ENCODE assay signal across 33 cellular contexts in the genomic region with DNA sequence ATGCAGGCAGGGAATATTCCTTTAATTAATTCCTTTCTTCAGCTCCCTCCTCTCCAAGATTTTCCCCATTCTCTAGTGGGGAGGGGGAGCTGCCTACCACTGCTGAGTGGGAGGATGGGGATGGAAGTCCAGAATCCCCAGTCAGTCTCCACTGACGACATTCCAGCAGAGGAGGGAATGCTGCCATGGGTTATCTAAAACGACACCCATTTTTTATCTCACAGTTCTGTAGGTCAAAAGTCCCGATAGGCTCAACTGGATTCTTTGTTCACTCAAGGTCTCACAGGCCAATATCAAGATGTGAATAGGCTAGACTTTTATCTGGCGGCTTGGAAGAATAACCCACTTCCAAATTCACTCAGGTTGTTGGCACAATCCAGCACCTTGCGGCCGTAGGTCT.
"Had no signal": no experiment of that assay in that cellular context is flagged by ENCODE, and none has a peak within 500 bp of the region (broad histone marks: within the 10 kb centered on the region; RNA-seq: fewer than 3 reads in every experiment).

No MANE protein-coding gene starts in this region.

- H3K4me1 ChIP-seq: body of pancreas, colonic mucosa had no signal

- H3K4me1 Mint-ChIP-seq: activated T-helper 17 cell treated with anti-CD3 and anti-CD28 coated beads, Interleukin-2, amount 50 U/mL, for 72 hours had no signal

- FAIRE-seq: endometrium, endothelial cell of umbilical vein had no signal

- H3K9me3 Mint-ChIP-seq: activated B cell treated with CpG ODN at 0.5 μM for 24 hours; activated T-helper 17 cell treated with anti-CD3 and anti-CD28 coated beads, Interleukin-2, amount 50 U/mL, for 72 hours had no signal

- H3K36me3 Mint-ChIP-seq: activated naive CD8-positive, alpha-beta T cell had no signal

- ATAC-seq: activated CD4-positive, CD25-positive, alpha-beta regulatory T cell treated with anti-CD3 and anti-CD28 coated beads, Interleukin-2, amount 50 U/mL, for 24 hours; activated CD8-positive, alpha-beta T cell treated with anti-CD3 and anti-CD28 coated beads for 36 hours; activated T-cell treated with anti-CD3 and anti-CD28 coated beads, Interleukin-2, amount 50 U/mL, for 4 hours; activated T-helper 17 cell treated with anti-CD3 and anti-CD28 coated beads, Interleukin-2, amount 50 U/mL, for 72 hours; body of pancreas; gastroesophageal sphincter; heart right ventricle had no signal

- H3K4me3 Mint-ChIP-seq: activated B cell treated with CpG ODN at 0.5 μM for 24 hours; activated CD8-positive, alpha-beta T cell treated with anti-CD3 and anti-CD28 coated beads for 36 hours; activated naive CD8-positive, alpha-beta T cell; activated T-cell treated with anti-CD3 and anti-CD28 coated beads, Interleukin-2, amount 50 U/mL, for 4 hours; activated T-helper 17 cell treated with anti-CD3 and anti-CD28 coated beads, Interleukin-2, amount 50 U/mL, for 72 hours; T-helper 1 cell treated with Interleukin-12 subunit alpha and Interleukin-12 subunit beta and Interleukin-4 antibody, amounts not matched to agents 30 μg/mL and 1 μg/mL, for 36 hours; T-helper 2 cell treated with Interferon-gamma antibody and Interleukin-4, amounts not matched to agents 5 μg/mL and 100 μg/mL, for 36 hours had no signal

- H3K27me3 ChIP-seq: body of pancreas, cardiac muscle cell, colonic mucosa, esophagus squamous epithelium, gastroesophageal sphincter, heart right ventricle had no signal

- H3K27ac ChIP-seq: body of pancreas, cardiac muscle cell, colonic mucosa, epithelial cell of prostate, esophagus squamous epithelium, gastroesophageal sphincter, heart right ventricle, WERI-Rb-1 had no signal

- H3K9me3 ChIP-seq: body of pancreas, colonic mucosa, gastroesophageal sphincter had no signal

- H3K27me3 Mint-ChIP-seq: activated B cell treated with CpG ODN at 0.5 μM for 24 hours; activated CD8-positive, alpha-beta T cell treated with anti-CD3 and anti-CD28 coated beads for 36 hours; activated naive CD8-positive, alpha-beta T cell; activated T-helper 17 cell treated with anti-CD3 and anti-CD28 coated beads, Interleukin-2, amount 50 U/mL, for 72 hours had no signal

- DNase-seq: activated B cell treated with CpG ODN at 0.5 μM for 24 hours; activated CD4-positive, alpha-beta T cell treated with anti-CD3 and anti-CD28 coated beads for 48 hours; activated CD4-positive, alpha-beta T cell treated with anti-CD3 and anti-CD28 coated beads, Interleukin-2, amount 50 U/mL, for 1 hour; activated CD4-positive, alpha-beta T cell treated with anti-CD3 and anti-CD28 coated beads, Interleukin-2, amount 50 U/mL, for 48 hours; activated CD8-positive, alpha-beta memory T cell treated with anti-CD3 and anti-CD28 coated beads for 24 hours; activated CD8-positive, alpha-beta T cell treated with anti-CD3 and anti-CD28 coated beads for 36 hours; activated effector memory CD4-positive, alpha-beta T cell treated with Interleukin-2 at 50 U/mL for 16 hours; activated gamma-delta T cell treated with Interleukin-2 at 50 U/mL for 16 hours; activated naive CD4-positive, alpha-beta T cell treated with anti-CD3 and anti-CD28 coated beads, Interleukin-2, amount 50 U/mL, for 16 hours; activated naive CD4-positive, alpha-beta T cell treated with Interleukin-2 at 50 U/mL for 16 hours; activated T-cell treated with anti-CD3 and anti-CD28 coated beads, Interleukin-2, amount 50 U/mL, for 4 hours; amygdala; aorta; central memory CD4-positive, alpha-beta T cell; cerebellar nuclear complex; colonic mucosa; effector CD8-positive, alpha-beta T cell; esophagus squamous epithelium; foreskin melanocyte; heart right ventricle; T1000; WERI-Rb-1 had no signal

- H3K4me3 ChIP-seq: body of pancreas, cardiac muscle cell, colonic mucosa, esophagus squamous epithelium, gastroesophageal sphincter, heart right ventricle had no signal

- H3K36me3 ChIP-seq: cardiac muscle cell, colonic mucosa, esophagus squamous epithelium, gastroesophageal sphincter, heart right ventricle, WERI-Rb-1 had no signal

- H3K27ac Mint-ChIP-seq: activated B cell treated with CpG ODN at 0.5 μM for 24 hours; activated CD8-positive, alpha-beta T cell treated with anti-CD3 and anti-CD28 coated beads for 36 hours; activated naive CD8-positive, alpha-beta T cell; activated T-helper 17 cell treated with anti-CD3 and anti-CD28 coated beads, Interleukin-2, amount 50 U/mL, for 72 hours; T-helper 1 cell treated with Interleukin-12 subunit alpha and Interleukin-12 subunit beta and Interleukin-4 antibody, amounts not matched to agents 30 μg/mL and 1 μg/mL, for 36 hours; T-helper 2 cell treated with Interferon-gamma antibody and Interleukin-4, amounts not matched to agents 5 μg/mL and 100 μg/mL, for 36 hours had no signal
